In genomic region chr6:28811873-28812272, GRCh38 we compare ENCODE assay signal across 14 cellular contexts.
DNase-seq lines count a peak whose midpoint lies in the region; ATAC-seq, FAIRE-seq and TF ChIP-seq lines count a peak whose summit lies in the region.
"Had no signal": no experiment of that assay in that cellular context is flagged by ENCODE, and none has a peak within 500 bp of the region (broad histone marks: within the 10 kb centered on the region; RNA-seq: fewer than 3 reads in every experiment).

No MANE protein-coding gene starts in this region.

- H3K4me1 Mint-ChIP-seq in stimulated activated naive CD8-positive, alpha-beta T cell treated with anti-CD3 and anti-CD28 coated beads, Interleukin-15, Interleukin-2, amounts not matched to agents 100 ng/mL and 50 ng/mL, for 24 hours (ENCODE audit: low read depth): peaks cover 20% of the 10 kb centered on the region

- in situ Hi-C loops in HepG2 (cut with HindIII; ENCODE audit: extremely low pct_ligation_motif_present, low pct_unique_long_range_greater_than_20kb): no loop called here
- in situ Hi-C loops in K562 (cut with MboI): no loop called here

- H3K27me3 ChIP-seq in HepG2 (ENCODE audit: control insufficient read depth in 1 of 2, insufficient read depth in 2 of 2, low read length in 2 of 2): peaks cover 11 to 57% of the 10 kb centered on the region in 2 experiments
- H3K27me3 ChIP-seq in right lobe of liver: peaks cover 5 to 54% of the 10 kb centered on the region in 2 donors
- no peaks in the 10 kb centered on the region for H3K27me3 ChIP-seq in K562 (ENCODE audit: control insufficient read depth in 2 of 2, insufficient read depth in 2 of 2, low read length in 2 of 2)

- no peak for FAIRE-seq in HepG2 (lab: Jason Lieb, UNC)
- FAIRE-seq in K562 (lab: Jason Lieb, UNC): peak; percentile 51
- FAIRE-seq: colon had no signal

- no TSS peak for BruUV-seq in HepG2 (replicated peaks; lab: Mats Ljungman, UMichigan)
- no TSS peak for BruUV-seq in K562 (replicated peaks; lab: Mats Ljungman, UMichigan)

- TF ChIP-seq CTCF in HepG2 (CRISPR knock-in tag; IDR thresholded peaks at IDR 0.05): no peak
- TF ChIP-seq CTCF in right lobe of liver (IDR thresholded peaks at IDR 0.05): no peak
- no peak for TF ChIP-seq CTCF in K562 (IDR thresholded peaks at IDR 0.05 in 2 of 3, conservative IDR thresholded peaks at IDR 0.05 in 1 of 3; ENCODE audit: insufficient read depth in 2 of 3, low read depth in 1 of 3, low read length in 3 of 3)

- H4K20me1 ChIP-seq in HepG2 (ENCODE audit: insufficient read depth, low read length) (no peaks in the 10 kb centered on the region), K562 (replicated peaks; ENCODE audit: control insufficient read depth, insufficient read depth, low read length) (no peaks in the 10 kb centered on the region)

- peak; percentile 11; the same call in 1 of the 3 replicates for ATAC-seq in HepG2
- ATAC-seq in right lobe of liver: no peak
- peak; percentile 46 for ATAC-seq in K562
- ATAC-seq in GM21737 (IDR thresholded peaks at IDR 0.05; ENCODE audit: unreplicated experiment): no peak

- no peaks in the 10 kb centered on the region for H3K9me3 ChIP-seq in HepG2 (ENCODE audit: low read length)
- H3K9me3 ChIP-seq in right lobe of liver: no peaks in the 10 kb centered on the region
- H3K9me3 ChIP-seq in K562 (replicated peaks; ENCODE audit: control insufficient read depth, insufficient read depth, low read depth, low read length): no peaks in the 10 kb centered on the region

- H3K4me1 ChIP-seq in HepG2 (ENCODE audit: insufficient read depth, low read length) (peaks cover 75% of the 10 kb centered on the region), right lobe of liver (no peaks in the 10 kb centered on the region), K562 (replicated peaks in 1 of 2; ENCODE audit: control insufficient read depth in 2 of 2, insufficient read depth in 2 of 2, low read length in 2 of 2) (peaks cover 15 to 18% of the 10 kb centered on the region in 2 experiments; a peak in 4 of 5 replicates)

- no peak for TF ChIP-seq RAD21 in HepG2 (CRISPR knock-in tag; IDR thresholded peaks at IDR 0.05)
- TF ChIP-seq RAD21 in K562 (CRISPR knock-in tag; conservative IDR thresholded peaks at IDR 0.05 in 1 of 2, IDR thresholded peaks at IDR 0.05 in 1 of 2): no peak

- H2AFZ ChIP-seq in HepG2 (ENCODE audit: low read length) (no peak overlapping the region), K562 (ENCODE audit: low read depth, low read length) (peak overlapping the region; percentile 94)
- H2AFZ ChIP-seq: hepatocyte had no signal

- intact Hi-C loops in HepG2 (cut with micrococcal nuclease; ENCODE audit: unreplicated experiment) (loop anchor here (2.0 kb wide), 1 partner anchor 25 kb away; no protein-coding TSS in a partner anchor), right lobe of liver (cut with DNase I) (no loop called here), K562 (cut with micrococcal nuclease) (loop anchor here (2.0 to 10.0 kb wide), 2 partner anchors 125 to 317 kb away; no protein-coding TSS in a partner anchor)

- H3K27ac ChIP-seq in HepG2 (ENCODE audit: extremely low read length, insufficient read depth, low read length): no peak overlapping the region
- H3K27ac ChIP-seq in right lobe of liver: no peak overlapping the region
- H3K27ac ChIP-seq in K562 (ENCODE audit: extremely low read depth, low read depth, low read length): no peak overlapping the region
- H3K27ac ChIP-seq: hepatocyte, spleen had no signal

- TF ChIP-seq POLR2A in HepG2 (IDR thresholded peaks at IDR 0.05; ENCODE audit: insufficient read depth in 1 of 2, low read depth in 2 of 2, low read length in 2 of 2) (no peak), right lobe of liver (IDR thresholded peaks at IDR 0.05) (no peak), K562 (conservative IDR thresholded peaks at IDR 0.05) (no peak)

- peak overlapping the region; percentile 27 for H3K4me3 Mint-ChIP-seq in stimulated activated naive CD8-positive, alpha-beta T cell treated with anti-CD3 and anti-CD28 coated beads, Interleukin-15, Interleukin-2, amounts not matched to agents 100 ng/mL and 50 ng/mL, for 24 hours

- CTCF ChIA-PET in HepG2 (lab: Yijun Ruan, JAX; ENCODE audit: low intra/inter-chr PET ratio, low total read pairs): no interaction called here
- CTCF ChIA-PET in K562 (lab: Yijun Ruan, JAX; ENCODE audit: low intra/inter-chr PET ratio): no interaction called here

- H3K9me3 Mint-ChIP-seq in stimulated activated naive CD8-positive, alpha-beta T cell treated with anti-CD3 and anti-CD28 coated beads, Interleukin-15, Interleukin-2, amounts not matched to agents 100 ng/mL and 50 ng/mL, for 24 hours: peaks cover 28% of the 10 kb centered on the region

- H3K27ac Mint-ChIP-seq in stimulated activated naive CD8-positive, alpha-beta T cell treated with anti-CD3 and anti-CD28 coated beads, Interleukin-15, Interleukin-2, amounts not matched to agents 100 ng/mL and 50 ng/mL, for 24 hours: peak overlapping the region; percentile 65

- H3K4me2 ChIP-seq in HepG2 (ENCODE audit: low read depth, low read length) (peak overlapping the region; percentile 88), K562 (ENCODE audit: insufficient read depth, low read length) (peak overlapping the region; percentile 92)
- H3K4me2 ChIP-seq: hepatocyte had no signal

- H3K36me3 ChIP-seq in HepG2 (replicated peaks in 1 of 2; ENCODE audit: control insufficient read depth in 1 of 2, insufficient read depth in 2 of 2, low read length in 2 of 2) (no peaks in the 10 kb centered on the region), right lobe of liver (no peaks in the 10 kb centered on the region), K562 (ENCODE audit: control insufficient read depth, insufficient read depth, low read length) (no peaks in the 10 kb centered on the region)
- H3K36me3 ChIP-seq: spleen had no signal

- peaks cover 96% of the 10 kb centered on the region for H3K27me3 Mint-ChIP-seq in stimulated activated naive CD8-positive, alpha-beta T cell treated with anti-CD3 and anti-CD28 coated beads, Interleukin-15, Interleukin-2, amounts not matched to agents 100 ng/mL and 50 ng/mL, for 24 hours

- H3K4me3 ChIP-seq in HepG2 (replicated peaks in 1 of 3; ENCODE audit: insufficient read depth in 1 of 3, low read depth in 2 of 3, low read length in 3 of 3) (no peak overlapping the region), right lobe of liver (no peak overlapping the region), K562 (peak overlapping the region; percentile 9)
- H3K4me3 ChIP-seq: hepatocyte, spleen had no signal

- H3K9ac ChIP-seq in HepG2 (ENCODE audit: insufficient read depth, low read depth, low read length) (no peak overlapping the region), K562 (ENCODE audit: insufficient read depth in 1 of 2, low read depth in 2 of 2, low read length in 2 of 2) (no peak overlapping the region)

- no peaks in the 10 kb centered on the region for H3K9me1 ChIP-seq in K562 (ENCODE audit: control insufficient read depth, insufficient read depth, low read length)

- 3% methylated on average over 7 of the region's 7 CpGs for WGBS in HepG2 (ENCODE audit: low lambda C conversion rate)
- 2% methylated on average over 7 of the region's 7 CpGs for WGBS in right lobe of liver (ENCODE audit: insufficient coverage, low coverage, low lambda C conversion rate, missing lambda C conversion rate)
- 3% methylated on average over 7 of the region's 7 CpGs for WGBS in K562 (ENCODE audit: insufficient coverage, low coverage, missing lambda C conversion rate)

- TF ChIP-seq EP300 in HepG2 (IDR thresholded peaks at IDR 0.05; ENCODE audit: low read depth in 2 of 2, low read length in 2 of 2): no peak
- TF ChIP-seq EP300 in HepG2 (CRISPR knock-in tag; IDR thresholded peaks at IDR 0.05; ENCODE audit: borderline replicate concordance): no peak
- 0 out of 2 replicates have a peak, but pooled peaks have one; percentile 55 for TF ChIP-seq EP300 in K562 (IDR thresholded peaks at IDR 0.05; ENCODE audit: low read length)

- H3K79me2 ChIP-seq in HepG2 (ENCODE audit: insufficient read depth, low read length) (no peaks in the 10 kb centered on the region), K562 (ENCODE audit: control insufficient read depth, insufficient read depth, low read length) (no peaks in the 10 kb centered on the region)
- H3K79me2 ChIP-seq: hepatocyte had no signal

- DNase-seq in HepG2 (ENCODE audit: low spot score) (peak; percentile 41), right lobe of liver (no peak), NAMALWA (ENCODE audit: low spot score) (peak; percentile 62), K562 (ENCODE audit: extremely low read depth in 1 of 4, low spot score in 3 of 4) (peak; percentile 57 to 81 (median 62)), NCI-H2107 treated with DMSO at 0.1 percent for 48 hours (lab: John Stamatoyannopoulos, UW; ENCODE audit: unreplicated experiment) (no peak), ureter (ENCODE audit: low spot score) (no peak)
- DNase-seq: activated T-cell treated with anti-CD3 and anti-CD28 coated beads, Interleukin-2, amount 50 U/mL, for 1 hour; CD8-positive, alpha-beta memory T cell; NCI-H1930; spleen had no signal

- peaks cover 18% of the 10 kb centered on the region for H3K36me3 Mint-ChIP-seq in stimulated activated naive CD8-positive, alpha-beta T cell treated with anti-CD3 and anti-CD28 coated beads, Interleukin-15, Interleukin-2, amounts not matched to agents 100 ng/mL and 50 ng/mL, for 24 hours (ENCODE audit: low read depth)

- POLR2A ChIA-PET in HepG2 (lab: Yijun Ruan, JAX): interaction anchor here (2.1 kb wide), 1 partner anchor 16 kb away, joined by 5 read pairs; no protein-coding TSS in a partner anchor
- POLR2A ChIA-PET in K562 (lab: Yijun Ruan, JAX): interaction anchor here (0.8 to 2.6 kb wide), 5 partner anchors 10 to 269 kb away, joined by 3 to 12 read pairs (median 4); no protein-coding TSS in a partner anchor

TF ChIP-seq in HepG2, 621 proteins besides CTCF, POLR2A, EP300 and RAD21 (continues in another document):
- TF ChIP-seq STAG1 (CRISPR knock-in tag; IDR thresholded peaks at IDR 0.05): no peak

TF ChIP-seq in K562, 482 proteins besides CTCF, POLR2A, EP300 and RAD21 (continues in another document):
- TF ChIP-seq RBM39 (optimal IDR thresholded peaks at IDR 0.05; ENCODE audit: low read depth, low read length) (no peak), RCOR1 (IDR thresholded peaks at IDR 0.05; ENCODE audit: borderline replicate concordance in 1 of 2, low read depth in 2 of 2, low read length in 2 of 2) (peak in 1 of 2 experiments; percentile 47; a peak in 1 of 4 replicates), KLF16 (IDR thresholded peaks at IDR 0.05) (no peak), ZNF764 (CRISPR knock-in tag; IDR thresholded peaks at IDR 0.05; ENCODE audit: low read depth) (peak; percentile 76)

Comparison
In these comparisons a context has a peak if more than half of its experiments do, and no peak if none do; other contexts are left out.
1. ATAC-seq: peak in HepG2 (single experiment) and K562 (single experiment); none in right lobe of liver (0 of 4) and GM21737 (single experiment).
2. DNase-seq: peak in HepG2 (single experiment), NAMALWA (single experiment) and K562 (4 of 4); none in right lobe of liver (0 of 3), NCI-H2107 treated with DMSO at 0.1 percent for 48 hours (single experiment) and ureter (single experiment).
3. intact Hi-C loops: an anchor here in HepG2 (2.0 kb wide) and K562 (2.0 to 10.0 kb wide); none called in right lobe of liver.
4. Of the 241 proteins assayed by ChIP-seq in both HepG2 and K562: peak only in HepG2: CBX1 and ZNF24; only in K562: ADNP, ARID3A, ARNT, ATF7, BHLHE40, BRD4 and 18 more; in both: HMGXB4 and MAX; in neither: 202; mixed calls (peak in some experiments, not most) for 11.